1 cellular context compared by ENCODE assay signal in the genomic region with DNA sequence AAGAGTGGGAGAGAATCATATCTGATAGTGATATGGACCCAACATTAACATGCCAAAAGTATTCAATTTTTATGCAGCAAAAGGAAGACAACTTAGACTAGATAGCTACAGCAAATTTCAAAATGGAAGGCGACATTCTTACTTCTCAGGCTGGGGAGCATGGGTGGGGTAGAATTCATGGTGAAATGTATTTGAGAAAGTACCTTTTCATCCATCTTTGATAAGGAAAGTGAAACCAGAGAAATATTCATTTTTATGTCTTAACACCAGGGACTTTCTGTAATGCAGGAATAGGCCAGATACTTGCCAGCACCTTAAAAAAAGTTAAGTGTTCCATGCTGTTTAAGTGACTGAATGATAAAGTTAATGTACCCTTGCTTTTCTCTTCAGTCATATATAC.
TF ChIP-seq lines count a peak whose summit lies in the region.

No MANE protein-coding gene starts in this region.

TF ChIP-seq in WTC11, 78 proteins besides CTCF, POLR2A, EP300 and RAD21 (continued from another document):
- TF ChIP-seq, protein P1, sequence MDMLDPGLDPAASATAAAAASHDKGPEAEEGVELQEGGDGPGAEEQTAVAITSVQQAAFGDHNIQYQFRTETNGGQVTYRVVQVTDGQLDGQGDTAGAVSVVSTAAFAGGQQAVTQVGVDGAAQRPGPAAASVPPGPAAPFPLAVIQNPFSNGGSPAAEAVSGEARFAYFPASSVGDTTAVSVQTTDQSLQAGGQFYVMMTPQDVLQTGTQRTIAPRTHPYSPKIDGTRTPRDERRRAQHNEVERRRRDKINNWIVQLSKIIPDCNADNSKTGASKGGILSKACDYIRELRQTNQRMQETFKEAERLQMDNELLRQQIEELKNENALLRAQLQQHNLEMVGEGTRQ (CRISPR knock-in tag; IDR thresholded peaks at IDR 0.05), result no peak
- no peak for TF ChIP-seq CREM (CRISPR knock-in tag; IDR thresholded peaks at IDR 0.05)
- TF ChIP-seq, protein P2, sequence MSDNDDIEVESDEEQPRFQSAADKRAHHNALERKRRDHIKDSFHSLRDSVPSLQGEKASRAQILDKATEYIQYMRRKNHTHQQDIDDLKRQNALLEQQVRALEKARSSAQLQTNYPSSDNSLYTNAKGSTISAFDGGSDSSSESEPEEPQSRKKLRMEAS (CRISPR knock-in tag; IDR thresholded peaks at IDR 0.05), result no peak
- TF ChIP-seq, protein P3, sequence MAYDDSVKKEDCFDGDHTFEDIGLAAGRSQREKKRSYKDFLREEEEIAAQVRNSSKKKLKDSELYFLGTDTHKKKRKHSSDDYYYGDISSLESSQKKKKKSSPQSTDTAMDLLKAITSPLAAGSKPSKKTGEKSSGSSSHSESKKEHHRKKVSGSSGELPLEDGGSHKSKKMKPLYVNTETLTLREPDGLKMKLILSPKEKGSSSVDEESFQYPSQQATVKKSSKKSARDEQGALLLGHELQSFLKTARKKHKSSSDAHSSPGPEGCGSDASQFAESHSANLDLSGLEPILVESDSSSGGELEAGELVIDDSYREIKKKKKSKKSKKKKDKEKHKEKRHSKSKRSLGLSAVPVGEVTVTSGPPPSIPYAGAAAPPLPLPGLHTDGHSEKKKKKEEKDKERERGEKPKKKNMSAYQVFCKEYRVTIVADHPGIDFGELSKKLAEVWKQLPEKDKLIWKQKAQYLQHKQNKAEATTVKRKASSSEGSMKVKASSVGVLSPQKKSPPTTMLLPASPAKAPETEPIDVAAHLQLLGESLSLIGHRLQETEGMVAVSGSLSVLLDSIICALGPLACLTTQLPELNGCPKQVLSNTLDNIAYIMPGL (CRISPR knock-in tag; IDR thresholded peaks at IDR 0.05), result no peak
- no peak for TF ChIP-seq ZNF263 (CRISPR knock-in tag; IDR thresholded peaks at IDR 0.05; ENCODE audit: low read depth)
